ENCODE assay signal across 16 cellular contexts in the genomic region with DNA sequence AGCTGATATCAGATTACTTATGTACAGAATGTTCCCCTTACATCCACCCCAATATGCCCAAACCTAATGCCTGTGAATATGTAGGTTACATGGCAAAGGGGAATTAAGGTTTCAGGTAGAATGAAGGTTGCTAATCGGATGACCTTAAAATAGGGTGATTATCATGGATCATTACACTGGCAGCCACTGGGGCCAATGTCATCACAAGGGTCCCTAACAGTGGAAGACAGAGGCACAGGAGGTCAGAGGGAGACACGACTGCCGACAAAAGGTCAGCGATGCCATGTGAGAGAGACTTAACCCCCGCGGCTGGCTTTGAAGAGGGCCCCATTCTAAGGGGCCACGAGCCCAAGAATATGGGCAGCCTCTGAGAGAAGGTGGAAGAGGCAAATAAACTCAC.
A peak's percentile ranks its signal among the peaks of the same experiment; 100 is the strongest.
DNase-seq lines count a peak whose midpoint lies in the region; ATAC-seq and TF ChIP-seq lines count a peak whose summit lies in the region.
"Had no signal": no experiment of that assay in that cellular context is flagged by ENCODE, and none has a peak within 500 bp of the region (broad histone marks: within the 10 kb centered on the region; RNA-seq: fewer than 3 reads in every experiment).

No MANE protein-coding gene starts in this region.

- peak; percentile 36 for DNase-seq in cardiac septum (ENCODE audit: low spot score)
- DNase-seq in heart left ventricle: no peak
- no peak for DNase-seq in endothelial cell (ENCODE audit: low spot score)
- DNase-seq in nephron progenitor cell: no peak
- no peak for DNase-seq in foreskin fibroblast
- DNase-seq in body of pancreas: no peak
- DNase-seq: C1 segment of cervical spinal cord; Calu3; CD4-positive, alpha-beta memory T cell; COR-L47; DMS53; DMS79 treated with DMSO at 0.1 percent for 48 hours; GF-D8; GOT3; HFFc6 had no signal

- H3K4me1 ChIP-seq in heart left ventricle (no peaks in the 10 kb centered on the region), body of pancreas (no peaks in the 10 kb centered on the region)
- H3K4me1 ChIP-seq: HAP-1 had no signal

- no peak for ATAC-seq in heart left ventricle
- ATAC-seq in body of pancreas: no peak

- TF ChIP-seq POLR2A in heart left ventricle (IDR thresholded peaks at IDR 0.05): no peak
- TF ChIP-seq POLR2A in body of pancreas (IDR thresholded peaks at IDR 0.05): no peak

- H3K27ac Mint-ChIP-seq in endothelial cell (ENCODE audit: unreplicated experiment) (no peak overlapping the region), nephron progenitor cell (peak overlapping the region; percentile 18)
- H3K27ac Mint-ChIP-seq: CD4-positive, alpha-beta memory T cell; HFFc6 had no signal

- no peak for TF ChIP-seq CTCF in heart left ventricle (IDR thresholded peaks at IDR 0.05)
- no peak for TF ChIP-seq CTCF in endothelial cell (IDR thresholded peaks at IDR 0.05; ENCODE audit: unreplicated experiment)
- TF ChIP-seq CTCF in nephron progenitor cell (IDR thresholded peaks at IDR 0.05): no peak
- TF ChIP-seq CTCF in foreskin fibroblast (IDR thresholded peaks at IDR 0.05; ENCODE audit: low read depth, low read length): no peak
- TF ChIP-seq CTCF in body of pancreas (IDR thresholded peaks at IDR 0.05): no peak

- no peaks in the 10 kb centered on the region for H3K36me3 ChIP-seq in heart left ventricle
- no peaks in the 10 kb centered on the region for H3K36me3 ChIP-seq in body of pancreas (replicated peaks in 1 of 2; ENCODE audit: insufficient read depth in 1 of 2, low read depth in 2 of 2)
- H3K36me3 ChIP-seq: HAP-1 had no signal

- H3K9me3 ChIP-seq in heart left ventricle: no peaks in the 10 kb centered on the region
- H3K9me3 ChIP-seq in body of pancreas: no peaks in the 10 kb centered on the region
- H3K9me3 ChIP-seq: HAP-1 had no signal

- 76 to 86% (median 84%) methylated on average over 7 of the region's 7 CpGs for WGBS in heart left ventricle, 4 donors
- WGBS in body of pancreas, 2 donors: 80 to 84% methylated on average over 7 of the region's 7 CpGs

- H3K4me1 Mint-ChIP-seq in endothelial cell (ENCODE audit: unreplicated experiment): no peaks in the 10 kb centered on the region
- H3K4me1 Mint-ChIP-seq in nephron progenitor cell: peaks cover 18% of the 10 kb centered on the region
- H3K4me1 Mint-ChIP-seq: CD4-positive, alpha-beta memory T cell had no signal

- peak overlapping the region; percentile 47 for H3K4me3 Mint-ChIP-seq in endothelial cell (ENCODE audit: unreplicated experiment)
- H3K4me3 Mint-ChIP-seq in nephron progenitor cell: no peak overlapping the region
- H3K4me3 Mint-ChIP-seq: CD4-positive, alpha-beta memory T cell; HFFc6 had no signal

- no peak overlapping the region for H3K27ac ChIP-seq in heart left ventricle
- H3K27ac ChIP-seq in body of pancreas: no peak overlapping the region

- H3K9me3 Mint-ChIP-seq in endothelial cell (ENCODE audit: unreplicated experiment): no peaks in the 10 kb centered on the region
- peaks cover 21% of the 10 kb centered on the region for H3K9me3 Mint-ChIP-seq in nephron progenitor cell
- H3K9me3 Mint-ChIP-seq: HFFc6 had no signal

- H3K36me3 Mint-ChIP-seq in endothelial cell (ENCODE audit: low read depth, unreplicated experiment): no peaks in the 10 kb centered on the region
- H3K36me3 Mint-ChIP-seq in nephron progenitor cell (ENCODE audit: low read depth): no peaks in the 10 kb centered on the region
- H3K36me3 Mint-ChIP-seq: CD4-positive, alpha-beta memory T cell had no signal

- H3K27me3 ChIP-seq in heart left ventricle: peaks cover 0 to 13% (median 0%) of the 10 kb centered on the region in 9 donors
- no peaks in the 10 kb centered on the region for H3K27me3 ChIP-seq in body of pancreas

- no peak overlapping the region for H3K4me3 ChIP-seq in heart left ventricle
- H3K4me3 ChIP-seq in foreskin fibroblast (ENCODE audit: low read depth in 1 of 2, low read length in 2 of 2): no peak overlapping the region
- no peak overlapping the region for H3K4me3 ChIP-seq in body of pancreas
- H3K4me3 ChIP-seq: HAP-1 had no signal

- intact Hi-C loops in cardiac septum (cut with DNase I) (no loop called here), heart left ventricle (cut with DNase I) (no loop called here), body of pancreas (cut with DNase I) (no loop called here)

- H3K27me3 Mint-ChIP-seq in endothelial cell (ENCODE audit: unreplicated experiment) (peaks cover 15% of the 10 kb centered on the region), nephron progenitor cell (ENCODE audit: low read depth, poor library complexity) (peaks cover 14% of the 10 kb centered on the region)
